15 cellular contexts compared by ENCODE assay signal in the genomic region with DNA sequence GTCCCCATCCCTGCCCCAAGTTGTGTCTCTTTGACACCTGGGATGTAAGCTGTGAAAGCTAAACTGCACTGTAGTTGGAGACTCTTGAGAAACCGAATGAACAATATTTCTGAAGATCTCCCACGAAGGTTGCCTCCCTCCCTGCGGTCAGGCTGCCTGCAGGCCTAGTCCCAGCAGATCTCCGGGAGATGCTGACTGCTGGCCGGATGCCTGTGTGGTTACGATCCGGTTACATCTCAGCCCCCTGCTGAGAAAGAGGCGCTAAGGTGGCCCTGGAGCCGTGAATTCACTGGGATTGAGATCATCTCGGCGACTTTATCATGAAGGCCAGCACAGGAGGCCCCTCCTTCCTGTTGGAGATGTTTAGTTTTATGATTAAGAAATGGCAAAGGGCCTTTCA.
A peak's percentile ranks its signal among the peaks of the same experiment; 100 is the strongest.
DNase-seq lines count a peak whose midpoint lies in the region; ATAC-seq and TF ChIP-seq lines count a peak whose summit lies in the region.
"Had no signal": no experiment of that assay in that cellular context is flagged by ENCODE, and none has a peak within 500 bp of the region (broad histone marks: within the 10 kb centered on the region; RNA-seq: fewer than 3 reads in every experiment).

No MANE protein-coding gene starts in this region.

- no peaks in the 10 kb centered on the region for H3K27me3 ChIP-seq in kidney epithelial cell (ENCODE audit: control insufficient read depth, insufficient read depth, low read length)
- H3K27me3 ChIP-seq: gastrocnemius medialis, left lung had no signal

- peaks cover 15% of the 10 kb centered on the region for H3K4me1 Mint-ChIP-seq in activated naive CD8-positive, alpha-beta T cell treated with anti-CD3 and anti-CD28 coated beads for 36 hours

- peaks cover 2% of the 10 kb centered on the region for H3K36me3 Mint-ChIP-seq in activated naive CD8-positive, alpha-beta T cell treated with anti-CD3 and anti-CD28 coated beads for 36 hours

- no peaks in the 10 kb centered on the region for H3K9me3 Mint-ChIP-seq in activated naive CD8-positive, alpha-beta T cell treated with anti-CD3 and anti-CD28 coated beads for 36 hours
- H3K9me3 Mint-ChIP-seq: CD8-positive, alpha-beta T cell had no signal

- TF ChIP-seq CTCF in AG09309 (IDR thresholded peaks at IDR 0.05; ENCODE audit: control insufficient read depth, insufficient read depth, low read depth, low read length, missing control alignments) = no peak
- TF ChIP-seq CTCF in kidney epithelial cell (IDR thresholded peaks at IDR 0.05; ENCODE audit: insufficient read depth, low read length, poor library complexity, severe bottlenecking) = no peak

- no peaks in the 10 kb centered on the region for H3K27me3 Mint-ChIP-seq in activated naive CD8-positive, alpha-beta T cell treated with anti-CD3 and anti-CD28 coated beads for 36 hours

- H3K4me3 ChIP-seq in AG09309 (ENCODE audit: control insufficient read depth, low read depth, low read length) = no peak overlapping the region
- no peak overlapping the region for H3K4me3 ChIP-seq in kidney epithelial cell (ENCODE audit: low read depth, low read length)
- H3K4me3 ChIP-seq: coronary artery, gastrocnemius medialis, left lung had no signal

- no peak overlapping the region for H3K27ac Mint-ChIP-seq in activated naive CD8-positive, alpha-beta T cell treated with anti-CD3 and anti-CD28 coated beads for 36 hours
- H3K27ac Mint-ChIP-seq: activated CD8-positive, alpha-beta T cell treated with anti-CD3 and anti-CD28 coated beads, Interleukin-2, amount 10 ng/mL, durations not matched to agents 7 days and 5 days had no signal

- no peak overlapping the region for H3K4me3 Mint-ChIP-seq in activated naive CD8-positive, alpha-beta T cell treated with anti-CD3 and anti-CD28 coated beads for 36 hours
- H3K4me3 Mint-ChIP-seq: activated CD8-positive, alpha-beta T cell treated with anti-CD3 and anti-CD28 coated beads, Interleukin-2, amount 10 ng/mL, durations not matched to agents 7 days and 5 days; CD8-positive, alpha-beta T cell had no signal

- no peak for ATAC-seq in GM18502 (IDR thresholded peaks at IDR 0.05; ENCODE audit: poor library complexity, unreplicated experiment)
- ATAC-seq: activated CD8-positive, alpha-beta T cell treated with anti-CD3 and anti-CD28 coated beads, Interleukin-2, amount 10 ng/mL, durations not matched to agents 7 days and 5 days; CD8-positive, alpha-beta T cell; gastrocnemius medialis; left lung had no signal

- H3K36me3 ChIP-seq in kidney epithelial cell (ENCODE audit: control insufficient read depth, insufficient read depth, low read length) = no peaks in the 10 kb centered on the region
- H3K36me3 ChIP-seq: gastrocnemius medialis, left lung had no signal

- DNase-seq in AG09309 (ENCODE audit: low read depth) (peak; percentile 96), HK-2 (ENCODE audit: unreplicated experiment) (peak; percentile 91), amniotic epithelial cell (ENCODE audit: low read depth) (peak; percentile 98), kidney epithelial cell (ENCODE audit: low read depth) (peak; percentile 81), AG08395 (ENCODE audit: low spot score) (no peak), AML-193 (lab: John Stamatoyannopoulos, UW) (no peak)
- DNase-seq in activated naive CD8-positive, alpha-beta T cell treated with anti-CD3 and anti-CD28 coated beads for 36 hours = no peak
- DNase-seq: activated CD8-positive, alpha-beta T cell treated with anti-CD3 and anti-CD28 coated beads, Interleukin-2, amount 10 ng/mL, durations not matched to agents 7 days and 5 days; activated naive CD4-positive, alpha-beta T cell treated with Interleukin-2 at 50 U/mL for 16 hours; CD8-positive, alpha-beta T cell; gastrocnemius medialis; NCI-H2081 had no signal

Comparison
In these comparisons a context has a peak if more than half of its experiments do, and no peak if none do; other contexts are left out.
1. DNase-seq: peak in AG09309 (single experiment), HK-2 (single experiment), amniotic epithelial cell (single experiment) and kidney epithelial cell (single experiment); none in AG08395 (single experiment), AML-193 (0 of 2) and activated naive CD8-positive, alpha-beta T cell treated with anti-CD3 and anti-CD28 coated beads for 36 hours (single experiment).